12 cellular contexts compared by ENCODE assay signal in the genomic region with DNA sequence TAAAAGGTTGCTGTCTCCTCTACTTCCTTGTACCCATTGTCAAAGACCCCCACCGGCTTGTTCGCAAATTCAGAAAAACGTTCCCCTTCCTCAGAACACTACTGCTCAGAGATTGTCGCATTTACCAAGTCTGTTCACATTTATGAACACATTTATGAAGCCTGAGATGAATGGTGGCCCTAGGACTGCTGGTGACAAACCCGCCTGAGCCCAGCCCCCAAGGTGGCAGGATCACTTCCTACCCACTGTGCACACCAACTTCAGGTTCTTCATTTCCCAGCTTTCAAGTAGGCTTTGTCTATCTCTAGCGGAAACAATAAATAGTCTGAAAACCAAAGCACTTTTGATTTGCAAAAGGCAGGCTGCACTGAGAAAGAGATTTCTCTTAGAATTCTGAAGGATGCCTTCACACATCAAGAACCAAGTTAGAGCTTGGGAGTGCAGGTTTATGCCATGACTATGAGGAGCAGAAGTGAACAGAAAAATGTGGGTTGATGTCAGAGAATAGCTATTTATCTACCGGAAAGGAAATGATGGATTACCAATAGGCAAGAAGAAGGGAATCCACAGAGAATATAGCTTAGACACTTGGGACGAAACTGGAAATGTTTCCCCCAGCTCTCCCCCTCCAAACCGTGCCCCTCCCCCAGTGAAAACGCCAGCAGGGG.
DNase-seq lines count a peak whose midpoint lies in the region; ATAC-seq, FAIRE-seq and TF ChIP-seq lines count a peak whose summit lies in the region.
"Had no signal": no experiment of that assay in that cellular context is flagged by ENCODE, and none has a peak within 500 bp of the region (broad histone marks: within the 10 kb centered on the region; RNA-seq: fewer than 3 reads in every experiment).

No MANE protein-coding gene starts in this region.

- no peak for TF ChIP-seq POLR2A in A549 (IDR thresholded peaks at IDR 0.05; ENCODE audit: low read length)

- H3K27me3 Mint-ChIP-seq in activated T-helper 1 cell treated with anti-CD3 and anti-CD28 coated beads, Interleukin-12 subunit alpha, Interleukin-12 subunit beta, Interleukin-2, Interleukin-4 antibody, amounts not matched to agents 30 ng/mL and 10 ng/mL and 1 ng/mL, durations not matched to agents 14 hours and 24 hours and 36 hours (ENCODE audit: insufficient read depth), result no peaks in the 10 kb centered on the region

- peaks cover 85% of the 10 kb centered on the region for H3K4me1 Mint-ChIP-seq in activated T-helper 1 cell treated with anti-CD3 and anti-CD28 coated beads, Interleukin-12 subunit alpha, Interleukin-12 subunit beta, Interleukin-2, Interleukin-4 antibody, amounts not matched to agents 30 ng/mL and 10 ng/mL and 1 ng/mL, durations not matched to agents 14 hours and 24 hours and 36 hours (ENCODE audit: low read depth)

- H3K9me3 Mint-ChIP-seq in activated T-helper 1 cell treated with anti-CD3 and anti-CD28 coated beads, Interleukin-12 subunit alpha, Interleukin-12 subunit beta, Interleukin-2, Interleukin-4 antibody, amounts not matched to agents 30 ng/mL and 10 ng/mL and 1 ng/mL, durations not matched to agents 14 hours and 24 hours and 36 hours, result peaks cover 12% of the 10 kb centered on the region

- H3K36me3 Mint-ChIP-seq in activated T-helper 1 cell treated with anti-CD3 and anti-CD28 coated beads, Interleukin-12 subunit alpha, Interleukin-12 subunit beta, Interleukin-2, Interleukin-4 antibody, amounts not matched to agents 30 ng/mL and 10 ng/mL and 1 ng/mL, durations not matched to agents 14 hours and 24 hours and 36 hours (ENCODE audit: low read depth), result peaks cover 12% of the 10 kb centered on the region

- no peak for TF ChIP-seq EP300 in A549 (IDR thresholded peaks at IDR 0.05)

- H3K27ac Mint-ChIP-seq in activated T-helper 1 cell treated with anti-CD3 and anti-CD28 coated beads, Interleukin-12 subunit alpha, Interleukin-12 subunit beta, Interleukin-2, Interleukin-4 antibody, amounts not matched to agents 30 ng/mL and 10 ng/mL and 1 ng/mL, durations not matched to agents 14 hours and 24 hours and 36 hours, result peak overlapping the region; percentile 97

- no peak for FAIRE-seq in A549 (lab: Jason Lieb, UNC)

- H3K4me3 Mint-ChIP-seq in activated T-helper 1 cell treated with anti-CD3 and anti-CD28 coated beads, Interleukin-12 subunit alpha, Interleukin-12 subunit beta, Interleukin-2, Interleukin-4 antibody, amounts not matched to agents 30 ng/mL and 10 ng/mL and 1 ng/mL, durations not matched to agents 14 hours and 24 hours and 36 hours, result peak overlapping the region; percentile 74

- POLR2A ChIA-PET in A549 (lab: Yijun Ruan, JAX), result no interaction called here

- no peak overlapping the region for H3K4me2 ChIP-seq in A549

- H3K9me3 ChIP-seq in A549, result no peaks in the 10 kb centered on the region

- H3K4me3 ChIP-seq in A549, result no peak overlapping the region

- CTCF ChIA-PET in A549 (lab: Yijun Ruan, JAX), result interaction anchor here (1.2 to 1.3 kb wide), 2 partner anchors 156 to 429 kb away, joined by 3 to 5 read pairs; no protein-coding TSS in a partner anchor

- DNase-seq in A549 (ENCODE audit: low read depth in 1 of 2, low spot score in 1 of 2) (no peak), ELR (ENCODE audit: low read depth) (peak; percentile 28), iris pigment epithelial cell (ENCODE audit: low read depth) (peak; percentile 41), NCI-H1417 treated with DMSO at 0.1 percent for 48 hours (lab: John Stamatoyannopoulos, UW) (no peak), NCI-H510A (lab: John Stamatoyannopoulos, UW) (no peak), NCI-H1694 (lab: John Stamatoyannopoulos, UW) (no peak)
- no peak for DNase-seq in activated T-helper 1 cell treated with anti-CD3 and anti-CD28 coated beads, Interleukin-12 subunit alpha, Interleukin-12 subunit beta, Interleukin-2, Interleukin-4 antibody, amounts not matched to agents 30 ng/mL and 10 ng/mL and 1 ng/mL, durations not matched to agents 14 hours and 24 hours and 36 hours (ENCODE audit: low spot score)
- no peak for DNase-seq in activated CD4-positive, CD25-positive, alpha-beta regulatory T cell (lab: John Stamatoyannopoulos, UW)
- DNase-seq: amygdala; NCI-H1105; stimulated activated CD4-positive, alpha-beta T cell treated with anti-CD3 and anti-CD28 coated beads, Interleukin-4, amount 100 ng/mL, for 24 hours had no signal

- intact Hi-C loops in activated T-helper 1 cell treated with anti-CD3 and anti-CD28 coated beads, Interleukin-12 subunit alpha, Interleukin-12 subunit beta, Interleukin-2, Interleukin-4 antibody, amounts not matched to agents 30 ng/mL and 10 ng/mL and 1 ng/mL, durations not matched to agents 14 hours and 24 hours and 36 hours (cut with micrococcal nuclease), result loop anchor here (1.0 to 2.0 kb wide), 4 partner anchors 33 to 87 kb away; no protein-coding TSS in a partner anchor

- peaks cover 28% of the 10 kb centered on the region for H3K4me1 ChIP-seq in A549

- H3K27ac ChIP-seq in A549, result peak overlapping the region; percentile 25 to 84; a peak in 4 of 6 replicates
- H3K27ac ChIP-seq: foreskin keratinocyte had no signal

- ATAC-seq in A549, result no peak
- ATAC-seq: foreskin keratinocyte had no signal

- WGBS in A549 (ENCODE audit: missing lambda C conversion rate), result 80% methylated on average over 10 of the region's 10 CpGs

- TF ChIP-seq CTCF in A549 (IDR thresholded peaks at IDR 0.05), result no peak

- no peak for TF ChIP-seq RAD21 in A549 (conservative IDR thresholded peaks at IDR 0.05 in 1 of 2, IDR thresholded peaks at IDR 0.05 in 1 of 2)

TF ChIP-seq in A549, 52 proteins besides CTCF, POLR2A, EP300 and RAD21:
- TF ChIP-seq FOSB (CRISPR knock-in tag; IDR thresholded peaks at IDR 0.05), result no peak
- TF ChIP-seq RFX5 (IDR thresholded peaks at IDR 0.05), result no peak
- TF ChIP-seq HOXA7 (CRISPR knock-in tag; IDR thresholded peaks at IDR 0.05), result no peak
- TF ChIP-seq, protein P1, sequence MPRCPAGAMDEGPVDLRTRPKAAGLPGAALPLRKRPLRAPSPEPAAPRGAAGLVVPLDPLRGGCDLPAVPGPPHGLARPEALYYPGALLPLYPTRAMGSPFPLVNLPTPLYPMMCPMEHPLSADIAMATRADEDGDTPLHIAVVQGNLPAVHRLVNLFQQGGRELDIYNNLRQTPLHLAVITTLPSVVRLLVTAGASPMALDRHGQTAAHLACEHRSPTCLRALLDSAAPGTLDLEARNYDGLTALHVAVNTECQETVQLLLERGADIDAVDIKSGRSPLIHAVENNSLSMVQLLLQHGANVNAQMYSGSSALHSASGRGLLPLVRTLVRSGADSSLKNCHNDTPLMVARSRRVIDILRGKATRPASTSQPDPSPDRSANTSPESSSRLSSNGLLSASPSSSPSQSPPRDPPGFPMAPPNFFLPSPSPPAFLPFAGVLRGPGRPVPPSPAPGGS (IDR thresholded peaks at IDR 0.05), result no peak
TF ChIP-seq in A549: peak in this region for 0.

Comparison
In these comparisons a context has a peak if more than half of its experiments do, and no peak if none do; other contexts are left out.
1. DNase-seq: peak in ELR (single experiment) and iris pigment epithelial cell (single experiment); none in A549 (0 of 2), activated T-helper 1 cell treated with anti-CD3 and anti-CD28 coated beads, Interleukin-12 subunit alpha, Interleukin-12 subunit beta, Interleukin-2, Interleukin-4 antibody, amounts not matched to agents 30 ng/mL and 10 ng/mL and 1 ng/mL, durations not matched to agents 14 hours and 24 hours and 36 hours (single experiment), NCI-H1417 treated with DMSO at 0.1 percent for 48 hours (single experiment), NCI-H510A (single experiment), activated CD4-positive, CD25-positive, alpha-beta regulatory T cell (0 of 4) and NCI-H1694 (single experiment).